In the genomic region with DNA sequence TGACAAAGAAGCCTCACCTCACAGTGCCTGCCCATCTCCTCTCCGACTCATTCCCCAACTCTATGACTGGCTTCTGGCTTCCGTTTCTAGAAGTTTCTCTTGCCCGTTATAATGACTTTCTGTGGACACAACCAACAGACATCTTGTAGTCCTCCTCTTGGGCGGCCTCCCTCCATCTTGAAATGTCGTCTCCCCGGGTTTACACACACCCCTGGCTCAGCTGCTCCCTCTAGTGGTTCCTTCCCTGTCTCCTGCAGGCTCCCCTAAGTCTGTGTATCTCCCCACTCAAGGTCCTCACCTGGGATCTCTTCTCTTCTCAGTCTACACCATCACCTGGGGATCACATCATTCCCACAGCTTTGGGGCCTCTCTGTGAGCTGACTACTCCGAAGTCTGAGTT, we compare ENCODE assay signal across 8 cellular contexts.
DNase-seq lines count a peak whose midpoint lies in the region; ATAC-seq and TF ChIP-seq lines count a peak whose summit lies in the region.

No MANE protein-coding gene starts in this region.

- peak; percentile 20 for DNase-seq in GM06990 (ENCODE audit: extremely low read depth, insufficient read length)
- peak; percentile 11 for DNase-seq in UCSD-AML1 (lab: John Stamatoyannopoulos, UW; ENCODE audit: unreplicated experiment)
- DNase-seq in kidney epithelial cell (ENCODE audit: low read depth) = no peak
- no peak for DNase-seq in MV-4-11 (lab: John Stamatoyannopoulos, UW)
- no peak for DNase-seq in effector memory CD8-positive, alpha-beta T cell
- DNase-seq in NCI-H1694 (lab: John Stamatoyannopoulos, UW) = no peak

- H3K27ac Mint-ChIP-seq in effector memory CD8-positive, alpha-beta T cell = no peak overlapping the region

- H3K36me3 ChIP-seq in GM06990 (ENCODE audit: control insufficient read depth, insufficient read depth, low read length) (no peaks in the 10 kb centered on the region), kidney epithelial cell (ENCODE audit: control insufficient read depth, insufficient read depth, low read length) (no peaks in the 10 kb centered on the region)

- no peaks in the 10 kb centered on the region for H3K4me1 Mint-ChIP-seq in effector memory CD8-positive, alpha-beta T cell (ENCODE audit: low read depth in 2 of 2)

- H3K27me3 Mint-ChIP-seq in effector memory CD8-positive, alpha-beta T cell = peaks cover 0 to 6% of the 10 kb centered on the region in 2 donors

- ATAC-seq in GM19467 (IDR thresholded peaks at IDR 0.05; ENCODE audit: unreplicated experiment) (peak; percentile 64), HG03469 (IDR thresholded peaks at IDR 0.05; ENCODE audit: unreplicated experiment) (peak; percentile 79)
- no peak for ATAC-seq in effector memory CD8-positive, alpha-beta T cell (replicated peaks)

- TF ChIP-seq CTCF in GM06990 (IDR thresholded peaks at IDR 0.05; ENCODE audit: insufficient read depth, low read length, poor library complexity, severe bottlenecking) = peak; percentile 85
- peak; percentile 19 for TF ChIP-seq CTCF in kidney epithelial cell (IDR thresholded peaks at IDR 0.05; ENCODE audit: insufficient read depth, low read length, poor library complexity, severe bottlenecking)

- no peak overlapping the region for H3K4me3 ChIP-seq in GM06990 (replicated peaks; ENCODE audit: low read depth, low read length)
- no peak overlapping the region for H3K4me3 ChIP-seq in kidney epithelial cell (ENCODE audit: low read depth, low read length)

- H3K36me3 Mint-ChIP-seq in effector memory CD8-positive, alpha-beta T cell (ENCODE audit: insufficient read depth) = no peaks in the 10 kb centered on the region

- H3K9me3 Mint-ChIP-seq in effector memory CD8-positive, alpha-beta T cell = peaks cover 11 to 32% of the 10 kb centered on the region in 2 donors

- no peaks in the 10 kb centered on the region; the same call in 1 of the 2 replicates for H3K27me3 ChIP-seq in GM06990 (replicated peaks; ENCODE audit: control insufficient read depth, insufficient read depth, low read length)
- H3K27me3 ChIP-seq in kidney epithelial cell (ENCODE audit: control insufficient read depth, insufficient read depth, low read length) = no peaks in the 10 kb centered on the region

- no peak overlapping the region for H3K4me3 Mint-ChIP-seq in effector memory CD8-positive, alpha-beta T cell

Comparison
In these comparisons a context has a peak if more than half of its experiments do, and no peak if none do; other contexts are left out.
1. DNase-seq: peak in GM06990 (single experiment) and UCSD-AML1 (single experiment); none in kidney epithelial cell (single experiment), MV-4-11 (single experiment), effector memory CD8-positive, alpha-beta T cell (0 of 3) and NCI-H1694 (single experiment).